In genomic region chr18:9870431-9871023, GRCh38 we compare ENCODE assay signal across 1 cellular context.
TF ChIP-seq lines count a peak whose summit lies in the region.

No MANE protein-coding gene starts in this region.

TF ChIP-seq in K562, 482 proteins besides CTCF, POLR2A, EP300 and RAD21:
- no peak for TF ChIP-seq HDAC1 (IDR thresholded peaks at IDR 0.05)
- no peak; the same call in 1 of the 2 replicates for TF ChIP-seq NR4A1 (CRISPR knock-in tag; IDR thresholded peaks at IDR 0.05)
- peak; percentile 3; the same call in 1 of the 2 replicates for TF ChIP-seq NR4A1 (tag; IDR thresholded peaks at IDR 0.05)
- 0 out of 2 replicates have a peak, but pooled peaks have one; percentile 2 for TF ChIP-seq ZBTB26 (CRISPR knock-in tag; IDR thresholded peaks at IDR 0.05)
- no peak for TF ChIP-seq ZNF584 (CRISPR knock-in tag; IDR thresholded peaks at IDR 0.05; ENCODE audit: low read depth)
- peak; percentile 5; the same call in 1 of the 2 replicates for TF ChIP-seq HDAC8 (tag; IDR thresholded peaks at IDR 0.05)
- TF ChIP-seq ELF4 (CRISPR knock-in tag; IDR thresholded peaks at IDR 0.05) = peak; percentile 59; the same call in 1 of the 2 replicates
- no peak for TF ChIP-seq CREB3 (tag; conservative IDR thresholded peaks at IDR 0.05; ENCODE audit: low read depth)
- 0 out of 2 replicates have a peak, but pooled peaks have one; percentile 9 for TF ChIP-seq ZNF644 (tag; IDR thresholded peaks at IDR 0.05; ENCODE audit: low read depth)
- TF ChIP-seq NRF1 (conservative IDR thresholded peaks at IDR 0.05 in 1 of 2, IDR thresholded peaks at IDR 0.05 in 1 of 2) = peak; percentile 62 to 70
- no peak for TF ChIP-seq SMAD4 (CRISPR knock-in tag; conservative IDR thresholded peaks at IDR 0.05)
- TF ChIP-seq TARDBP (IDR thresholded peaks at IDR 0.05) = no peak
- 0 out of 2 replicates have a peak, but pooled peaks have one; percentile 46 for TF ChIP-seq HEY1 (CRISPR knock-in tag; IDR thresholded peaks at IDR 0.05; ENCODE audit: borderline replicate concordance)
- no peak for TF ChIP-seq CREB5 (CRISPR knock-in tag; IDR thresholded peaks at IDR 0.05)
- peak; percentile 52; the same call in 1 of the 2 replicates for TF ChIP-seq BRD4 (IDR thresholded peaks at IDR 0.05)
- TF ChIP-seq ZBTB2 (IDR thresholded peaks at IDR 0.05) = 0 out of 2 replicates have a peak, but pooled peaks have one; percentile 9
- peak; percentile 71; the same call in 1 of the 2 replicates for TF ChIP-seq SMARCA5 (IDR thresholded peaks at IDR 0.05)
- TF ChIP-seq ZNF512 (tag; IDR thresholded peaks at IDR 0.05) = peak; percentile 58
- no peak; the same call in 1 of the 2 replicates for TF ChIP-seq ZNF239 (CRISPR knock-in tag; IDR thresholded peaks at IDR 0.05)
- TF ChIP-seq HBP1 (CRISPR knock-in tag; IDR thresholded peaks at IDR 0.05) = 0 out of 2 replicates have a peak, but pooled peaks have one; percentile 34
- 0 out of 2 replicates have a peak, but pooled peaks have one; percentile 43 for TF ChIP-seq ATF4 (CRISPR knock-in tag; IDR thresholded peaks at IDR 0.05)
- TF ChIP-seq NKRF (IDR thresholded peaks at IDR 0.05; ENCODE audit: borderline replicate concordance) = peak; percentile 21; the same call in 1 of the 2 replicates
- TF ChIP-seq PTBP1 (IDR thresholded peaks at IDR 0.05; ENCODE audit: low read depth, low read length) = no peak
- TF ChIP-seq CSDE1 (IDR thresholded peaks at IDR 0.05) = 0 out of 4 replicates have a peak, but pooled peaks of 1 of the 2 experiments have one; percentile 47
- TF ChIP-seq TBL1XR1 (IDR thresholded peaks at IDR 0.05; ENCODE audit: low read length in 2 of 2) = 0 out of 4 replicates have a peak, but pooled peaks of 1 of the 2 experiments have one; percentile 14
- TF ChIP-seq ZNF740 (CRISPR knock-in tag; IDR thresholded peaks at IDR 0.05) = no peak
- TF ChIP-seq ZNF740 (tag; IDR thresholded peaks at IDR 0.05) = peak in 1 of 2 experiments; percentile 12; a peak in 1 of 4 replicates
- 0 out of 2 replicates have a peak, but pooled peaks have one; percentile 4 for TF ChIP-seq ZFP1 (CRISPR knock-in tag; IDR thresholded peaks at IDR 0.05)
- peak in 1 of 2 experiments; percentile 20; a peak in 1 of 4 replicates for TF ChIP-seq SIX5 (IDR thresholded peaks at IDR 0.05; ENCODE audit: borderline replicate concordance in 1 of 2, insufficient read depth in 1 of 2, low read depth in 1 of 2, low read length in 2 of 2)
- peak; percentile 33; the same call in 1 of the 2 replicates for TF ChIP-seq PTRF (tag; IDR thresholded peaks at IDR 0.05)
- no peak for TF ChIP-seq MECOM (CRISPR knock-in tag; IDR thresholded peaks at IDR 0.05)
- peak; percentile 17; the same call in 1 of the 2 replicates for TF ChIP-seq PATZ1 (CRISPR knock-in tag; IDR thresholded peaks at IDR 0.05; ENCODE audit: borderline replicate concordance)
- TF ChIP-seq SFPQ (IDR thresholded peaks at IDR 0.05; ENCODE audit: low read depth, low read length) = no peak
